Comparison of ENCODE assay signal across 19 cellular contexts in genomic region chr3:149270180-149270579, GRCh38. TPM values are rescaled to one million over a fixed set of nuclear protein-coding genes. Genes with fewer than 3 reads are reported as not detected.
DNase-seq lines count a peak whose midpoint lies in the region; ATAC-seq, FAIRE-seq and TF ChIP-seq lines count a peak whose summit lies in the region.
"Had no signal": no experiment of that assay in that cellular context is flagged by ENCODE, and none has a peak within 500 bp of the region (broad histone marks: within the 10 kb centered on the region; RNA-seq: fewer than 3 reads in every experiment).

No MANE protein-coding gene starts in this region.

- H3K4me1 Mint-ChIP-seq in mesothelial cell of epicardium: peaks cover 39% of the 10 kb centered on the region

- no peaks in the 10 kb centered on the region for H3K27me3 Mint-ChIP-seq in mesothelial cell of epicardium (ENCODE audit: low read depth)

- peaks cover 2 to 4% of the 10 kb centered on the region in 2 experiments; a peak in 1 of 5 replicates for H3K27me3 ChIP-seq in K562 (ENCODE audit: control insufficient read depth in 2 of 2, insufficient read depth in 2 of 2, low read length in 2 of 2)
- H3K27me3 ChIP-seq in uterus: no peaks in the 10 kb centered on the region

- POLR2A ChIA-PET in K562 (lab: Yijun Ruan, JAX): no interaction called here

- no peak for TF ChIP-seq CTCF in K562 (IDR thresholded peaks at IDR 0.05 in 2 of 3, conservative IDR thresholded peaks at IDR 0.05 in 1 of 3; ENCODE audit: insufficient read depth in 2 of 3, low read depth in 1 of 3, low read length in 3 of 3)
- no peak for TF ChIP-seq CTCF in mesothelial cell of epicardium (IDR thresholded peaks at IDR 0.05; ENCODE audit: unreplicated experiment)
- TF ChIP-seq CTCF in uterus (IDR thresholded peaks at IDR 0.05): no peak

- no peak for TF ChIP-seq RAD21 in K562 (CRISPR knock-in tag; conservative IDR thresholded peaks at IDR 0.05 in 1 of 2, IDR thresholded peaks at IDR 0.05 in 1 of 2)

- no peak overlapping the region for H3K4me3 Mint-ChIP-seq in mesothelial cell of epicardium
- H3K4me3 Mint-ChIP-seq: CD4-positive, CD25-positive, alpha-beta regulatory T cell had no signal

- no peak for TF ChIP-seq EP300 in K562 (IDR thresholded peaks at IDR 0.05; ENCODE audit: low read length)

- intact Hi-C loops in K562 (cut with micrococcal nuclease) (loop anchor here (5.0 kb wide), 1 partner anchor 408 kb away; no protein-coding TSS in a partner anchor), uterus (cut with DNase I; ENCODE audit: low total_unique reads) (loop anchor here (5.0 to 10.0 kb wide), 3 partner anchors 153 to 315 kb away; no protein-coding TSS in a partner anchor)

- in situ Hi-C loops in K562 (cut with MboI): loop anchor here (5.0 kb wide), 2 partner anchors 153 to 313 kb away; no protein-coding TSS in a partner anchor

- H3K79me2 ChIP-seq in K562 (ENCODE audit: control insufficient read depth, insufficient read depth, low read length): no peaks in the 10 kb centered on the region

- no peaks in the 10 kb centered on the region for H3K36me3 Mint-ChIP-seq in mesothelial cell of epicardium
- H3K36me3 Mint-ChIP-seq: CD4-positive, CD25-positive, alpha-beta regulatory T cell had no signal

- H2AFZ ChIP-seq in K562 (ENCODE audit: low read depth, low read length): no peak overlapping the region
- H2AFZ ChIP-seq: PC-9 had no signal

- H3K36me3 ChIP-seq in K562 (ENCODE audit: control insufficient read depth, insufficient read depth, low read length) (no peaks in the 10 kb centered on the region), uterus (no peaks in the 10 kb centered on the region)

- no peak for FAIRE-seq in K562 (lab: Jason Lieb, UNC)
- FAIRE-seq in HTR-8/SVneo (lab: Jason Lieb, UNC): no peak

- H3K4me3 ChIP-seq in K562 (no peak overlapping the region), uterus (no peak overlapping the region)
- H3K4me3 ChIP-seq: PC-9, SK-N-MC had no signal

- H3K4me2 ChIP-seq in K562 (ENCODE audit: insufficient read depth, low read length): no peak overlapping the region
- H3K4me2 ChIP-seq: KMS-11, PC-9 had no signal

- no TSS peak for BruUV-seq in K562 (replicated peaks; lab: Mats Ljungman, UMichigan)

- no peaks in the 10 kb centered on the region for H3K9me1 ChIP-seq in K562 (ENCODE audit: control insufficient read depth, insufficient read depth, low read length)

- H3K27ac Mint-ChIP-seq in mesothelial cell of epicardium: peak overlapping the region; percentile 36
- H3K27ac Mint-ChIP-seq: CD4-positive, CD25-positive, alpha-beta regulatory T cell had no signal

- H3K27ac ChIP-seq in K562 (ENCODE audit: extremely low read depth, low read depth, low read length): no peak overlapping the region
- no peak overlapping the region for H3K27ac ChIP-seq in uterus
- H3K27ac ChIP-seq: KMS-11, PC-9, SK-N-MC had no signal

- WGBS in K562 (ENCODE audit: insufficient coverage, low coverage, missing lambda C conversion rate): 0% methylated on average over 2 of the region's 2 CpGs

- DNase-seq in EH (ENCODE audit: low read depth): peak; percentile 27
- peak; percentile 47 for DNase-seq in HCEC 1CT
- no peak for DNase-seq in K562 (ENCODE audit: extremely low read depth in 1 of 4, low spot score in 3 of 4)
- no peak for DNase-seq in mesothelial cell of epicardium (ENCODE audit: low spot score in 2 of 2, unreplicated experiment in 2 of 2)
- DNase-seq in HTR-8/SVneo (ENCODE audit: insufficient read length, low spot score): no peak
- DNase-seq in uterus: no peak
- DNase-seq in UCSD-AML1 (lab: John Stamatoyannopoulos, UW; ENCODE audit: unreplicated experiment): no peak
- DNase-seq: ACHN; Calu3; CD4-positive, CD25-positive, alpha-beta regulatory T cell; DMS79; NCI-H1092 treated with DMSO at 0.1 percent for 48 hours; NCI-H1694; NCI-H69; PC-9 had no signal

- no peaks in the 10 kb centered on the region for H4K20me1 ChIP-seq in K562 (replicated peaks; ENCODE audit: control insufficient read depth, insufficient read depth, low read length)

- TF ChIP-seq POLR2A in K562 (conservative IDR thresholded peaks at IDR 0.05) (no peak), uterus (IDR thresholded peaks at IDR 0.05) (no peak)

- H3K9me3 ChIP-seq in K562 (replicated peaks; ENCODE audit: control insufficient read depth, insufficient read depth, low read depth, low read length) (no peaks in the 10 kb centered on the region), uterus (no peaks in the 10 kb centered on the region)

- H3K4me1 ChIP-seq in K562 (replicated peaks in 1 of 2; ENCODE audit: control insufficient read depth in 2 of 2, insufficient read depth in 2 of 2, low read length in 2 of 2) (no peaks in the 10 kb centered on the region), uterus (no peaks in the 10 kb centered on the region)

- H3K9me3 Mint-ChIP-seq in mesothelial cell of epicardium: no peaks in the 10 kb centered on the region

- no peak overlapping the region for H3K9ac ChIP-seq in K562 (ENCODE audit: insufficient read depth in 1 of 2, low read depth in 2 of 2, low read length in 2 of 2)
- H3K9ac ChIP-seq: KMS-11 had no signal

- ATAC-seq in K562: no peak
- ATAC-seq in GM21529 (IDR thresholded peaks at IDR 0.05; ENCODE audit: unreplicated experiment): no peak

- CTCF ChIA-PET in K562 (lab: Yijun Ruan, JAX; ENCODE audit: low intra/inter-chr PET ratio): interaction anchor here (0.5 to 6.7 kb wide), 3 partner anchors 64 to 315 kb away, joined by 3 to 210 read pairs (median 3); no protein-coding TSS in a partner anchor

TF ChIP-seq in K562, 482 proteins besides CTCF, POLR2A, EP300 and RAD21:
- TF ChIP-seq ZBTB1 (CRISPR knock-in tag; IDR thresholded peaks at IDR 0.05; ENCODE audit: borderline replicate concordance, low read depth) (no peak), NR3C1 (CRISPR knock-in tag; IDR thresholded peaks at IDR 0.05) (no peak), ATF3 (IDR thresholded peaks at IDR 0.05) (peak; percentile 77), ATF3 (CRISPR knock-in tag; conservative IDR thresholded peaks at IDR 0.05) (no peak), ATF7 (IDR thresholded peaks at IDR 0.05) (peak; percentile 30; the same call in 1 of the 2 replicates)

RNA-seq across cellular contexts. Expression of gene CP, which starts 48.6 kb away (rescaled TPM):
- not detected in 2 replicates for total RNA-seq in K562 (2011; cell fraction: chromatin; rRNA removed; ENCODE audit: low replicate concordance)
- total RNA-seq in K562 (2011; cell fraction: nucleolus; rRNA removed): not detected in 2 replicates
- not detected in 2 replicates for total RNA-seq in K562 (2011; cell fraction: nucleoplasm; rRNA removed)
- total RNA-seq in K562 (2014; rRNA removed) (not detected in 2 replicates), K562 (2014; rRNA removed; fragmentation: Illumina TruSeq; extraction: Trizol) (not detected in 2 replicates), K562 (2015; rRNA removed; fragmentation: Illumina TruSeq; extraction: Trizol) (not detected in 2 replicates), K562 (2021) (0.49 and 0.75 TPM in 2 replicates), mesothelial cell of epicardium (22.6 to 28.4 TPM (median 24.2 TPM) in 3 replicates), uterus (10 to 100 TPM in 1 of 4 donors, 1 to 10 TPM in 3; 2.2 to 13.3 (median 5.9) TPM)
- polyA plus RNA-seq in K562 (2011; rRNA removed) (not detected in 2 replicates), K562 (2014; fragmentation: Illumina TruSeq; extraction: Trizol) (not detected in 2 replicates), K562 (2014; fragmentation: Nextera tagmentation; extraction: Ambion mirVana) (not detected), K562 (2014; rRNA removed) (0.30 TPM in 1 of 2 replicates, not detected in the other)
- polyA plus RNA-seq in K562 (2011; cell fraction: cytosol; rRNA removed): not detected in 2 replicates
- not detected in 2 replicates for polyA plus RNA-seq in K562 (2011; cell fraction: nucleus; rRNA removed)
- not detected in 2 replicates for polyA plus RNA-seq in K562 (2012)
- polyA minus RNA-seq in K562 (2011; rRNA and poly(A)+ RNA removed): 0.11 TPM in 1 of 2 replicates, not detected in the other
- 4.3 TPM in 1 of 2 replicates, not detected in the other for polyA minus RNA-seq in K562 (2011; cell fraction: cytosol; rRNA and poly(A)+ RNA removed)
- polyA minus RNA-seq in K562 (2011; cell fraction: nucleus; rRNA and poly(A)+ RNA removed): not detected in 2 replicates
- total RNA-seq: CD4-positive, CD25-positive, alpha-beta regulatory T cell; MCF 10A had no signal

Comparison
In these comparisons a context has a peak if more than half of its experiments do, and no peak if none do; other contexts are left out.
1. DNase-seq: peak in EH (single experiment) and HCEC 1CT (single experiment); none in K562 (0 of 4), mesothelial cell of epicardium (0 of 2), HTR-8/SVneo (single experiment), uterus (0 of 2) and UCSD-AML1 (single experiment).